ENCODE assay signal across 27 cellular contexts in the genomic region with DNA sequence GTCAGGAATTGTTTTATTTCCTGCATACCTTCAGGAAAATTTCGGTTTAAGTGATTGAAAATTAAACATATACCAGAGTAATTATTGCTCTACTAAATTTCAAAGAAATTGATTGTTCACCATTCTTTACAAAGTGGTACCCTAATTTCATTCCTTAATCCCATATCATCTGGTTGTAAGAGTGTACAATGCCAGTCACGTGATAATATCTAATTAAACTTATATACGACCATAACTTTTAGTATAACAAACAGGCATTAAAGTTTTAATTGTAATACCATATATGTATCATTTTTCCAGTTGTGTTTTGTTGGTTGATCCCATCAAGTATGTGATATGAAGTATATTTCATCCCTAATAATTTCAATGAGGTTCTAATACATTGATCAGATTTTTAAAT.
"Had no signal": no experiment of that assay in that cellular context is flagged by ENCODE, and none has a peak within 500 bp of the region (broad histone marks: within the 10 kb centered on the region; RNA-seq: fewer than 3 reads in every experiment).

No MANE protein-coding gene starts in this region.

- ATAC-seq: effector memory CD8-positive, alpha-beta T cell; esophagus mucosa; foreskin keratinocyte; gastrocnemius medialis; gastroesophageal sphincter; heart left ventricle had no signal

- H3K4me3 ChIP-seq: colonic mucosa, coronary artery, dorsolateral prefrontal cortex, esophagus muscularis mucosa, esophagus squamous epithelium, gastrocnemius medialis, gastroesophageal sphincter, heart left ventricle had no signal

- DNase-seq: colonic mucosa; cortex of kidney; dermis blood vessel endothelial cell; dorsolateral prefrontal cortex; effector CD4-positive, alpha-beta T cell; effector CD8-positive, alpha-beta T cell; effector memory CD4-positive, alpha-beta T cell; effector memory CD8-positive, alpha-beta T cell; endodermal cell; erythroblast; esophagus squamous epithelium; foreskin fibroblast; foreskin keratinocyte; foreskin melanocyte; gastrocnemius medialis; glutamatergic neuron; head of caudate nucleus; heart left ventricle had no signal

- H3K9me3 ChIP-seq: colonic mucosa, esophagus muscularis mucosa, esophagus squamous epithelium, gastrocnemius medialis, gastroesophageal sphincter, heart left ventricle had no signal

- FAIRE-seq: colon, endometrium, endothelial cell of umbilical vein, frontal cortex had no signal

- H3K27ac ChIP-seq: colonic mucosa, coronary artery, dorsolateral prefrontal cortex, epithelial cell of prostate, esophagus muscularis mucosa, esophagus squamous epithelium, foreskin keratinocyte, gastrocnemius medialis, gastroesophageal sphincter, heart left ventricle had no signal

- H3K27me3 ChIP-seq: colonic mucosa, esophagus muscularis mucosa, esophagus squamous epithelium, foreskin keratinocyte, gastrocnemius medialis, gastroesophageal sphincter, heart left ventricle had no signal

- H3K36me3 ChIP-seq: colonic mucosa, esophagus muscularis mucosa, esophagus squamous epithelium, gastrocnemius medialis, gastroesophageal sphincter, heart left ventricle had no signal

- H3K4me1 ChIP-seq: colonic mucosa, esophagus muscularis mucosa, esophagus squamous epithelium, foreskin keratinocyte, gastrocnemius medialis, gastroesophageal sphincter had no signal
